26 cellular contexts compared by ENCODE assay signal in the genomic region with DNA sequence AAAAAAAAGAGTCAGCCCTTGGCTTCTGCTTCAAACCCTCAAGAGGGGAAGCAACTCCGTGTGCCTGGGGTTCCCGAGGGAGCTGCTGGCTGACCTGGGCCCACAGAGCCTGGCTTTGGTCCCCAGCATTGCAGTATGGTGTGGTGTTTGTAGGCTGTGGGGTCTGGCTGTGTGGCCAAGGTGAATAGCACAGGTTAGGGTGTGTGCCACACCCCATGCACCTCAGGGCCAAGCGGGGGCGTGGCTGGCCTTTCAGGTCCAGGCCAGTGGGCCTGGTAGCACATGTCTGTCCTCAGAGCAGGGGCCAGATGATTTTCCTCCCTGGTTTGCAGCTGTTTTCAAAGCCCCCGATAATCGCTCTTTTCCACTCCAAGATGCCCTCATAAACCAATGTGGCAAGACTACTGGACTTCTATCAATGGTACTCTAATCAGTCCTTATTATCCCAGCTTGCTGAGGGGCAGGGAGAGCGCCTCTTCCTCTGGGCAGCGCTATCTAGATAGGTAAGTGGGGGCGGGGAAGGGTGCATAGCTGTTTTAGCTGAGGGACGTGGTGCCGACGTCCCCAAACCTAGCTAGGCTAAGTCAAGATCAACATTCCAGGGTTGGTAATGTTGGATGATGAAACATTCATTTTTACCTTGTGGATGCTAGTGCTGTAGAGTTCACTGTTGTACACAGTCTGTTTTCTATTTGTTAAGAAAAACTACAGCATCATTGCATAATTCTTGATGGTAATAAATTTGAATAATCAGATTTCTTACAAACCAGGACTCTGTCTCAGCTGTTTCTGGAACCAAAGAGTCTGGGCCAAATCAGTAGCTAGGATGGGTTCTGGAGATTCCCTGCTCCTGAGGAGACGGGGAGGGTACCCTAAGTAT. TPM values are rescaled to one million over a fixed set of nuclear protein-coding genes. Genes with fewer than 3 reads are reported as not detected.
DNase-seq lines count a peak whose midpoint lies in the region; ATAC-seq, FAIRE-seq and TF ChIP-seq lines count a peak whose summit lies in the region.
"Had no signal": no experiment of that assay in that cellular context is flagged by ENCODE, and none has a peak within 500 bp of the region (broad histone marks: within the 10 kb centered on the region; RNA-seq: fewer than 3 reads in every experiment).

No MANE protein-coding gene starts in this region.

- H3K4me3 Mint-ChIP-seq in MCF 10A (ENCODE audit: unreplicated experiment) (no peak overlapping the region), mesothelial cell of epicardium (no peak overlapping the region), T-cell (no peak overlapping the region)
- H3K4me3 Mint-ChIP-seq in activated T-helper 17 cell treated with anti-CD3 and anti-CD28 coated beads, Interleukin-2, amount 50 U/mL, for 72 hours = no peak overlapping the region
- H3K4me3 Mint-ChIP-seq: activated CD8-positive, alpha-beta T cell treated with anti-CD3 and anti-CD28 coated beads, Interleukin-2, amount 10 ng/mL, durations not matched to agents 7 days and 5 days; brain; CD8-positive, alpha-beta memory T cell; T-helper 1 cell treated with Interleukin-12 subunit alpha and Interleukin-12 subunit beta and Interleukin-4 antibody, amounts not matched to agents 30 μg/mL and 1 μg/mL, for 36 hours had no signal

- POLR2A ChIA-PET in MCF 10A (lab: Yijun Ruan, JAX) (interaction anchor here (0.6 kb wide), 2 partner anchors 22 to 41 kb away, joined by 3 to 4 read pairs; no protein-coding TSS in a partner anchor), K562 (lab: Yijun Ruan, JAX) (interaction anchor here (0.5 to 0.8 kb wide), 2 partner anchors 61 to 134 kb away, joined by 3 read pairs; no protein-coding TSS in a partner anchor), T-cell (lab: Charles Lee) (interaction anchor here in 1 of 2 donors (0.6 kb wide), 1 partner anchor 26 kb away, joined by 6 read pairs; no protein-coding TSS in a partner anchor)

- H3K27ac Mint-ChIP-seq in MCF 10A (ENCODE audit: low read depth, unreplicated experiment) = no peak overlapping the region
- peak overlapping the region; percentile 25 for H3K27ac Mint-ChIP-seq in mesothelial cell of epicardium
- no peak overlapping the region for H3K27ac Mint-ChIP-seq in activated T-helper 17 cell treated with anti-CD3 and anti-CD28 coated beads, Interleukin-2, amount 50 U/mL, for 72 hours
- H3K27ac Mint-ChIP-seq in T-cell = no peak overlapping the region
- H3K27ac Mint-ChIP-seq: activated CD8-positive, alpha-beta T cell treated with anti-CD3 and anti-CD28 coated beads, Interleukin-2, amount 10 ng/mL, durations not matched to agents 7 days and 5 days; T-helper 1 cell treated with Interleukin-12 subunit alpha and Interleukin-12 subunit beta and Interleukin-4 antibody, amounts not matched to agents 30 μg/mL and 1 μg/mL, for 36 hours had no signal

- no peaks in the 10 kb centered on the region for H3K9me3 ChIP-seq in breast epithelium
- H3K9me3 ChIP-seq in K562 (replicated peaks; ENCODE audit: control insufficient read depth, insufficient read depth, low read depth, low read length) = no peaks in the 10 kb centered on the region
- H3K9me3 ChIP-seq: testis, uterus had no signal

- TF ChIP-seq RAD21 in K562 (CRISPR knock-in tag; conservative IDR thresholded peaks at IDR 0.05 in 1 of 2, IDR thresholded peaks at IDR 0.05 in 1 of 2) = no peak

- in situ Hi-C loops in K562 (cut with MboI) = no loop called here

- H3K4me3 ChIP-seq in breast epithelium = no peak overlapping the region
- H3K4me3 ChIP-seq in K562 = no peak overlapping the region
- H3K4me3 ChIP-seq: SK-N-MC, testis, uterus had no signal

- no peak overlapping the region for H2AFZ ChIP-seq in K562 (ENCODE audit: low read depth, low read length)

- DNase-seq in MCF 10A (ENCODE audit: unreplicated experiment) (no peak), breast epithelium (ENCODE audit: low spot score in 2 of 2) (no peak), K562 (ENCODE audit: extremely low read depth in 1 of 4, low spot score in 3 of 4) (no peak), mesothelial cell of epicardium (ENCODE audit: low spot score in 2 of 2, unreplicated experiment in 2 of 2) (no peak), T-cell (no peak)
- no peak for DNase-seq in stimulated activated naive CD4-positive, alpha-beta T cell (lab: John Stamatoyannopoulos, UW)
- DNase-seq: 8988T; activated CD4-positive, alpha-beta T cell treated with anti-CD3 and anti-CD28 coated beads for 1 hour; activated CD8-positive, alpha-beta T cell treated with anti-CD3 and anti-CD28 coated beads, Interleukin-2, amount 10 ng/mL, durations not matched to agents 7 days and 5 days; activated effector memory CD4-positive, alpha-beta T cell treated with Interleukin-2 at 50 U/mL for 16 hours; AML-193; CD8-positive, alpha-beta memory T cell; DMS153; islet precursor cell; Karpas-422; left ventricle myocardium superior; MV-4-11; NCI-H446 treated with DMSO at 0.1 percent for 48 hours; stimulated activated naive CD4-positive, alpha-beta T cell treated with Interleukin-2 at 50 U/mL for 16 hours; testis; uterus had no signal

- H3K27ac ChIP-seq in breast epithelium (peak overlapping the region in 1 of 2 donors; percentile 64), K562 (ENCODE audit: extremely low read depth, low read depth, low read length) (no peak overlapping the region)
- H3K27ac ChIP-seq: SK-N-MC had no signal

- H3K4me2 ChIP-seq in K562 (ENCODE audit: insufficient read depth, low read length) = no peak overlapping the region

- H3K9ac ChIP-seq in K562 (ENCODE audit: insufficient read depth in 1 of 2, low read depth in 2 of 2, low read length in 2 of 2) = peak overlapping the region in 1 of 2 experiments; percentile 43; a peak in 1 of 4 replicates

- WGBS in K562 (ENCODE audit: insufficient coverage, low coverage, missing lambda C conversion rate) = 7% methylated on average over 13 of the region's 13 CpGs

- H3K4me1 Mint-ChIP-seq in MCF 10A (ENCODE audit: insufficient read depth, unreplicated experiment) (no peaks in the 10 kb centered on the region), mesothelial cell of epicardium (no peaks in the 10 kb centered on the region), T-cell (no peaks in the 10 kb centered on the region)
- H3K4me1 Mint-ChIP-seq in activated T-helper 17 cell treated with anti-CD3 and anti-CD28 coated beads, Interleukin-2, amount 50 U/mL, for 72 hours = no peaks in the 10 kb centered on the region
- H3K4me1 Mint-ChIP-seq: brain; CD8-positive, alpha-beta memory T cell had no signal

- peak; percentile 19 for FAIRE-seq in K562 (lab: Jason Lieb, UNC)

- H3K9me1 ChIP-seq in K562 (ENCODE audit: control insufficient read depth, insufficient read depth, low read length) = no peaks in the 10 kb centered on the region

- H3K36me3 ChIP-seq in breast epithelium (peaks cover 5% of the 10 kb centered on the region), K562 (ENCODE audit: control insufficient read depth, insufficient read depth, low read length) (no peaks in the 10 kb centered on the region)
- H3K36me3 ChIP-seq: uterus had no signal

- peaks cover 11% of the 10 kb centered on the region for H3K36me3 Mint-ChIP-seq in MCF 10A (ENCODE audit: insufficient read depth, unreplicated experiment)
- peaks cover 36% of the 10 kb centered on the region for H3K36me3 Mint-ChIP-seq in mesothelial cell of epicardium
- no peaks in the 10 kb centered on the region for H3K36me3 Mint-ChIP-seq in activated T-helper 17 cell treated with anti-CD3 and anti-CD28 coated beads, Interleukin-2, amount 50 U/mL, for 72 hours (ENCODE audit: low read depth)
- no peaks in the 10 kb centered on the region for H3K36me3 Mint-ChIP-seq in T-cell
- H3K36me3 Mint-ChIP-seq: CD8-positive, alpha-beta memory T cell had no signal

- no peak for TF ChIP-seq POLR2A in breast epithelium (IDR thresholded peaks at IDR 0.05)
- TF ChIP-seq POLR2A in K562 (conservative IDR thresholded peaks at IDR 0.05) = no peak

- intact Hi-C loops in MCF 10A (cut with micrococcal nuclease) = no loop called here
- intact Hi-C loops in breast epithelium (cut with DNase I; ENCODE audit: low total_unique reads) = no loop called here
- intact Hi-C loops in K562 (cut with micrococcal nuclease) = no loop called here

- H3K27me3 ChIP-seq in breast epithelium = no peaks in the 10 kb centered on the region
- peaks cover 53 to 92% of the 10 kb centered on the region in 2 experiments for H3K27me3 ChIP-seq in K562 (ENCODE audit: control insufficient read depth in 2 of 2, insufficient read depth in 2 of 2, low read length in 2 of 2)
- H3K27me3 ChIP-seq: testis, uterus had no signal

- peaks cover 2% of the 10 kb centered on the region for H4K20me1 ChIP-seq in K562 (replicated peaks; ENCODE audit: control insufficient read depth, insufficient read depth, low read length)

- no peaks in the 10 kb centered on the region for H3K79me2 ChIP-seq in K562 (ENCODE audit: control insufficient read depth, insufficient read depth, low read length)

- no peaks in the 10 kb centered on the region for H3K4me1 ChIP-seq in breast epithelium
- H3K4me1 ChIP-seq in K562 (replicated peaks in 1 of 2; ENCODE audit: control insufficient read depth in 2 of 2, insufficient read depth in 2 of 2, low read length in 2 of 2) = peaks cover 0 to 16% of the 10 kb centered on the region in 2 experiments; a peak in 3 of 5 replicates
- H3K4me1 ChIP-seq: testis, uterus had no signal

- TF ChIP-seq CTCF in MCF 10A (IDR thresholded peaks at IDR 0.05; ENCODE audit: unreplicated experiment) (no peak), breast epithelium (IDR thresholded peaks at IDR 0.05) (no peak), K562 (IDR thresholded peaks at IDR 0.05 in 2 of 3, conservative IDR thresholded peaks at IDR 0.05 in 1 of 3; ENCODE audit: insufficient read depth in 2 of 3, low read depth in 1 of 3, low read length in 3 of 3) (no peak), mesothelial cell of epicardium (IDR thresholded peaks at IDR 0.05; ENCODE audit: unreplicated experiment) (no peak)

- H3K27me3 Mint-ChIP-seq in MCF 10A (ENCODE audit: insufficient read depth, unreplicated experiment) = no peaks in the 10 kb centered on the region
- H3K27me3 Mint-ChIP-seq in mesothelial cell of epicardium (ENCODE audit: low read depth) = no peaks in the 10 kb centered on the region
- peaks cover 3% of the 10 kb centered on the region for H3K27me3 Mint-ChIP-seq in activated T-helper 17 cell treated with anti-CD3 and anti-CD28 coated beads, Interleukin-2, amount 50 U/mL, for 72 hours
- peaks cover 0 to 3% of the 10 kb centered on the region in 2 donors for H3K27me3 Mint-ChIP-seq in T-cell
- H3K27me3 Mint-ChIP-seq: brain had no signal

- H3K9me3 Mint-ChIP-seq in MCF 10A (ENCODE audit: unreplicated experiment) = no peaks in the 10 kb centered on the region
- no peaks in the 10 kb centered on the region for H3K9me3 Mint-ChIP-seq in mesothelial cell of epicardium
- no peaks in the 10 kb centered on the region for H3K9me3 Mint-ChIP-seq in activated T-helper 17 cell treated with anti-CD3 and anti-CD28 coated beads, Interleukin-2, amount 50 U/mL, for 72 hours
- no peaks in the 10 kb centered on the region for H3K9me3 Mint-ChIP-seq in T-cell
- H3K9me3 Mint-ChIP-seq: brain; CD8-positive, alpha-beta memory T cell; T-helper 1 cell treated with Interleukin-12 subunit alpha and Interleukin-12 subunit beta and Interleukin-4 antibody, amounts not matched to agents 30 μg/mL and 1 μg/mL, for 36 hours had no signal

- BruUV-seq in MCF 10A (replicated peaks; lab: Mats Ljungman, UMichigan) = TSS peak; percentile 75
- no TSS peak for BruUV-seq in K562 (replicated peaks; lab: Mats Ljungman, UMichigan)

- ATAC-seq in K562 (no peak), T-cell (replicated peaks in 1 of 4) (no peak), GM18861 (IDR thresholded peaks at IDR 0.05; ENCODE audit: unreplicated experiment) (no peak)
- ATAC-seq in activated T-helper 17 cell treated with anti-CD3 and anti-CD28 coated beads, Interleukin-2, amount 50 U/mL, for 72 hours (replicated peaks) = no peak
- ATAC-seq: activated CD8-positive, alpha-beta T cell treated with anti-CD3 and anti-CD28 coated beads, Interleukin-2, amount 10 ng/mL, durations not matched to agents 7 days and 5 days; left ventricle myocardium superior had no signal

- no peak for TF ChIP-seq EP300 in K562 (IDR thresholded peaks at IDR 0.05; ENCODE audit: low read length)

- CTCF ChIA-PET in MCF 10A (lab: Yijun Ruan, JAX) (no interaction called here), K562 (lab: Yijun Ruan, JAX; ENCODE audit: low intra/inter-chr PET ratio) (no interaction called here), T-cell (lab: Charles Lee) (no interaction called here)

RNA-seq across cellular contexts. Expression of gene KDM4A, which starts 26.8 kb away (rescaled TPM):
- total RNA-seq in MCF 10A (2022) (42.5 and 48.1 TPM in 2 replicates), breast epithelium (10 to 100 TPM; 28.6 to 46.1 (median 35.1) TPM), K562 (2014; rRNA removed) (15.6 and 16.0 TPM in 2 replicates), K562 (2014; rRNA removed; fragmentation: Illumina TruSeq; extraction: Trizol) (17.6 and 21.2 TPM in 2 replicates), K562 (2015; rRNA removed; fragmentation: Illumina TruSeq; extraction: Trizol) (13.1 and 14.3 TPM in 2 replicates), K562 (2021) (27.3 and 33.6 TPM in 2 replicates), mesothelial cell of epicardium (82.6 to 93.2 TPM (median 83.0 TPM) in 3 replicates), T-cell (10 to 100 TPM; 33.3 to 45.6 (median 38.0) TPM)
- 118 and 126 TPM in 2 replicates for total RNA-seq in K562 (2011; cell fraction: chromatin; rRNA removed; ENCODE audit: low replicate concordance)
- total RNA-seq in K562 (2011; cell fraction: nucleolus; rRNA removed) = 43.2 and 43.6 TPM in 2 replicates
- 47.6 and 48.7 TPM in 2 replicates for total RNA-seq in K562 (2011; cell fraction: nucleoplasm; rRNA removed)
- polyA plus RNA-seq in K562 (2011; rRNA removed) (12.5 and 20.8 TPM in 2 replicates), K562 (2014; fragmentation: Illumina TruSeq; extraction: Trizol) (24.9 and 26.4 TPM in 2 replicates), K562 (2014; fragmentation: Nextera tagmentation; extraction: Ambion mirVana) (10 to 100 TPM in 1 of 2 experiments, 1 to 10 TPM in 1; 3.6 to 12.1 TPM), K562 (2014; rRNA removed) (13.5 and 14.2 TPM in 2 replicates)
- 5.4 and 12.3 TPM in 2 replicates for polyA plus RNA-seq in K562 (2011; cell fraction: cytosol; rRNA removed)
- 18.6 and 24.1 TPM in 2 replicates for polyA plus RNA-seq in K562 (2011; cell fraction: nucleus; rRNA removed)
- polyA plus RNA-seq in K562 (2012) = 17.2 and 34.3 TPM in 2 replicates
- polyA minus RNA-seq in K562 (2011; rRNA and poly(A)+ RNA removed) = 26.9 and 40.0 TPM in 2 replicates
- polyA minus RNA-seq in K562 (2011; cell fraction: cytosol; rRNA and poly(A)+ RNA removed) = 11.4 and 12.3 TPM in 2 replicates
- 8.6 and 19.7 TPM in 2 replicates for polyA minus RNA-seq in K562 (2011; cell fraction: nucleus; rRNA and poly(A)+ RNA removed)
- total RNA-seq in activated T-helper 17 cell treated with anti-CD3 and anti-CD28 coated beads, Interleukin-2, amount 50 U/mL, for 72 hours = 10 to 100 TPM; 25.3 to 34.8 TPM
